13 cellular contexts compared by ENCODE assay signal in the genomic region with DNA sequence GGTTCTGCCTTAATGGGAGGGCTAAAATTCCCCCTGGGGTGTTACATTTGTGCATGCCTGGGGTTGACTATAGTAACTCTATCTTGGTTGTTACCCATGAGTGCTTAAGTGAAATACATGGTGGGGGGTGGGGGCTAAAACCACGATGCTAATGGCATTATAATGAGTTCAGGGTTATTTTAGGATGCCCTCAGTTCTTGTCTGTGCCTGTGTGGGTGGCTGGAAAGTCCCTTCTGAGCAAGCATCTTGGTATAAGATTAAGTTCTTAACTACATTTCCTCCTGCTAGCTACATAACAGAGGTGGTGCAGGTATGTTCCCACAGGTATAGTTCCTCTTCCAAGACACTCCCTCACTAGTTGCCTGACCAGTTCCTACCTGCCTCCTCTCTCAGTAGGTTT.
DNase-seq lines count a peak whose midpoint lies in the region; ATAC-seq and TF ChIP-seq lines count a peak whose summit lies in the region.
"Had no signal": no experiment of that assay in that cellular context is flagged by ENCODE, and none has a peak within 500 bp of the region (broad histone marks: within the 10 kb centered on the region; RNA-seq: fewer than 3 reads in every experiment).

No MANE protein-coding gene starts in this region.

- H3K4me3 Mint-ChIP-seq in immature natural killer cell: no peak overlapping the region
- H3K4me3 Mint-ChIP-seq: neural crest cell had no signal

- H3K9me3 Mint-ChIP-seq in immature natural killer cell: peaks cover 6 to 35% (median 21%) of the 10 kb centered on the region in 6 donors

- TF ChIP-seq CTCF in GM13977 (IDR thresholded peaks at IDR 0.05; ENCODE audit: extremely low read depth, insufficient read depth, missing control alignments): no peak

- no peak overlapping the region for H3K27ac Mint-ChIP-seq in immature natural killer cell

- in situ Hi-C loops in GM13977 (cut with MboI; ENCODE audit: low pct_unique_long_range_greater_than_20kb, low sequenced_read_pairs, unreplicated experiment): no loop called here

- peak; percentile 7 for DNase-seq in GM13977 (ENCODE audit: low spot score)
- DNase-seq in UCSD-AML1 (lab: John Stamatoyannopoulos, UW; ENCODE audit: unreplicated experiment): peak; percentile 2
- no peak for DNase-seq in NCI-H2171 treated with DMSO at 0.1 percent for 48 hours (lab: John Stamatoyannopoulos, UW)
- no peak for DNase-seq in immature natural killer cell
- no peak for DNase-seq in COLO668 (lab: John Stamatoyannopoulos, UW; ENCODE audit: unreplicated experiment)
- DNase-seq in NCI-H1417 (lab: John Stamatoyannopoulos, UW): no peak
- DNase-seq: COR-L47, heart right ventricle, NCI-H1436 treated with DMSO at 0.1 percent for 48 hours, Right ventricle myocardium superior had no signal

- no peaks in the 10 kb centered on the region for H3K4me1 Mint-ChIP-seq in immature natural killer cell
- H3K4me1 Mint-ChIP-seq: neural crest cell had no signal

- H3K36me3 Mint-ChIP-seq in immature natural killer cell: no peaks in the 10 kb centered on the region

- H3K27me3 Mint-ChIP-seq in immature natural killer cell (ENCODE audit: low read depth in 3 of 3): no peaks in the 10 kb centered on the region

- peak; percentile 79 for ATAC-seq in GM19468 (IDR thresholded peaks at IDR 0.05; ENCODE audit: extremely low read depth, unreplicated experiment)
- peak; percentile 97 for ATAC-seq in HG03064 (IDR thresholded peaks at IDR 0.05; ENCODE audit: low read depth, unreplicated experiment)
- ATAC-seq: heart right ventricle had no signal

Comparison
In these comparisons a context has a peak if more than half of its experiments do, and no peak if none do; other contexts are left out.
1. DNase-seq: peak in GM13977 (single experiment) and UCSD-AML1 (single experiment); none in NCI-H2171 treated with DMSO at 0.1 percent for 48 hours (single experiment), immature natural killer cell (0 of 3), COLO668 (single experiment) and NCI-H1417 (0 of 3).